ENCODE assay signal across 8 cellular contexts in genomic region chr15:75625542-75626347, GRCh38. TPM values are rescaled to one million over a fixed set of nuclear protein-coding genes. Genes with fewer than 3 reads are reported as not detected.
DNase-seq lines count a peak whose midpoint lies in the region; ATAC-seq and TF ChIP-seq lines count a peak whose summit lies in the region.

SNUPN (minus strand) TSS chr15:75625725; CDS start chr15:75621051, 4,674 bp downstream.

- CTCF ChIA-PET in AG04449 (lab: Yijun Ruan, JAX), result interaction anchor here (0.7 to 3.7 kb wide), 12 partner anchors 12 to 259 kb away, joined by 3 to 26 read pairs (median 3); partner anchors contain the start of genes IMP3 and MAN2C1

- H3K9me3 Mint-ChIP-seq in central memory CD8-positive, alpha-beta T cell, result no peaks in the 10 kb centered on the region

- POLR2A ChIA-PET in AG04449 (lab: Yijun Ruan, JAX), result interaction anchor here (0.7 to 1.5 kb wide), 7 partner anchors 12 to 266 kb away, joined by 3 to 18 read pairs (median 4); partner anchors contain the start of genes IMP3, SIN3A and SNX33

- H3K27ac Mint-ChIP-seq in central memory CD8-positive, alpha-beta T cell (ENCODE audit: low read depth), result peak within 1 kb of the TSS; percentile 92

- TF ChIP-seq CTCF in AG04449 (IDR thresholded peaks at IDR 0.05; ENCODE audit: insufficient read depth, low read length, missing control alignments), result no peak

- H3K4me1 Mint-ChIP-seq in central memory CD8-positive, alpha-beta T cell, result peaks cover 16% of the 10 kb centered on the region

- peak within 1 kb of the TSS; percentile 88 for H3K4me3 ChIP-seq in AG04449 (ENCODE audit: low read depth, low read length)

- no peak for DNase-seq in AG04449 (ENCODE audit: low read depth, low spot score)
- peak; percentile 93 for DNase-seq in NCI-H460 (ENCODE audit: extremely low read depth, low read depth)
- DNase-seq in central memory CD8-positive, alpha-beta T cell (ENCODE audit: low spot score in 2 of 2), result peak; percentile 70 to 82
- DNase-seq in iris pigment epithelial cell (ENCODE audit: low read depth), result peak; percentile 89
- peak; percentile 93 for DNase-seq in stimulated activated CD4-positive, alpha-beta T cell treated with anti-CD3 and anti-CD28 coated beads, Interleukin-12 subunit alpha, Interleukin-12 subunit beta, amount 100 ng/mL, for 4 hours

- H3K36me3 Mint-ChIP-seq in central memory CD8-positive, alpha-beta T cell (ENCODE audit: insufficient read depth), result peaks cover 16% of the 10 kb centered on the region

- H3K27me3 Mint-ChIP-seq in central memory CD8-positive, alpha-beta T cell, result no peaks in the 10 kb centered on the region

- peak within 1 kb of the TSS; percentile 82 for H3K4me3 Mint-ChIP-seq in central memory CD8-positive, alpha-beta T cell

- ATAC-seq in GM18907 (IDR thresholded peaks at IDR 0.05; ENCODE audit: unreplicated experiment) (peak; percentile 80), HG03196 (IDR thresholded peaks at IDR 0.05; ENCODE audit: unreplicated experiment) (peak; percentile 77)
- peak; percentile 92 for ATAC-seq in activated CD4-positive, CD25-positive, alpha-beta regulatory T cell treated with anti-CD3 and anti-CD28 coated beads, Interleukin-2, amount 50 U/mL, for 24 hours
- ATAC-seq in central memory CD8-positive, alpha-beta T cell (replicated peaks; ENCODE audit: extremely low read depth, poor library complexity, severe bottlenecking), result peak; percentile 92

RNA-seq across cellular contexts. Expression of gene SNUPN, which starts in this region (rescaled TPM):
- 24.0 and 24.1 TPM in 2 replicates for total RNA-seq in NCI-H460 (2014; rRNA removed; shearing (Covaris generic))
- polyA plus RNA-seq in NCI-H460 (2014; cell fraction: nucleus; rRNA removed), result 21.6 and 24.3 TPM in 2 replicates
